ENCODE assay signal across 9 cellular contexts in the genomic region with DNA sequence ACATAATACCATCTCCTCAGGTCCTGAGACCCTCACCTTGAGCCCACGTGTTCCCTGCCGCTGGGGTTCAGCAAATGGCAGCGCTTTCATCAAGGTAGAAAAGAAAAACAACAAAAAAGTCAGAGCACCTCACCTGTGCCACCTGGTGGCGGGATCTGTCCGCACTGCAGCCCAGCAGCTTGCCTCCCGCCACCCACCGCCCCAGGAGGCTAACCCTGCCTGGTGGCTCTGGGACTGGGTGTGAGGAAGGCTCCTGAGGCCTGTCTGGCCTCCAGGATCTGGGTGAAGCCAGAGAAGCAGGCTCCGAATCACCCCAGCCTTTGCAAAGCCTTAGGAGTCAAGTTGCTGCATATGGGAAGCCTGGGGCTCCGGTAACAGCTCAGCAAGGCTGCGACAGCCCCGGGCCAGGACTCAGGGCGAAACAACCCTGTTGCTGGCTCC.
DNase-seq lines count a peak whose midpoint lies in the region; ATAC-seq and TF ChIP-seq lines count a peak whose summit lies in the region.
"Had no signal": no experiment of that assay in that cellular context is flagged by ENCODE, and none has a peak within 500 bp of the region (broad histone marks: within the 10 kb centered on the region; RNA-seq: fewer than 3 reads in every experiment).

No MANE protein-coding gene starts in this region.

- no peak overlapping the region for H3K4ac ChIP-seq in neuronal stem cell (ENCODE audit: low read length)

- peaks cover 0 to 9% of the 10 kb centered on the region in 2 donors for H3K9me3 ChIP-seq in neuronal stem cell (replicated peaks in 1 of 2; ENCODE audit: control insufficient read depth in 2 of 2, insufficient read depth in 1 of 2, low read depth in 1 of 2, low read length in 2 of 2)

- H2AFZ ChIP-seq in neuronal stem cell (ENCODE audit: low read length): no peak overlapping the region

- H3K14ac ChIP-seq in neuronal stem cell (ENCODE audit: low read length): no peak overlapping the region

- no peaks in the 10 kb centered on the region for H3K27me3 ChIP-seq in brain microvascular endothelial cell (replicated peaks)
- H3K27me3 ChIP-seq in neuronal stem cell (ENCODE audit: control insufficient read depth in 3 of 3, insufficient read depth in 3 of 3, low read depth in 1 of 3, low read length in 3 of 3): peaks cover 0 to 3% (median 0%) of the 10 kb centered on the region in 3 experiments

- no peaks in the 10 kb centered on the region for H3K79me1 ChIP-seq in neuronal stem cell (ENCODE audit: low read depth, low read length)

- no peaks in the 10 kb centered on the region for H3K4me1 ChIP-seq in neuronal stem cell (ENCODE audit: control insufficient read depth in 2 of 2, insufficient read depth in 1 of 2, low read depth in 1 of 2, low read length in 2 of 2)

- WGBS in neuronal stem cell (ENCODE audit: extremely low coverage in 2 of 2, insufficient read length in 2 of 2, insufficient replicate concordance in 1 of 2), 2 donors: no CpG with 5 or more reads among the region's 12 CpGs

- no peak overlapping the region for H3K9ac ChIP-seq in neuronal stem cell (ENCODE audit: low read depth, low read length, poor library complexity)

- TF ChIP-seq CTCF in brain microvascular endothelial cell (IDR thresholded peaks at IDR 0.05; ENCODE audit: low read depth, low read length, missing control alignments): peak; percentile 73

- H3K27ac ChIP-seq in brain microvascular endothelial cell: no peak overlapping the region
- no peak overlapping the region for H3K27ac ChIP-seq in neuronal stem cell (replicated peaks; ENCODE audit: low read length)

- no peak overlapping the region for H2AK5ac ChIP-seq in neuronal stem cell (ENCODE audit: low read depth, low read length)

- no peak overlapping the region for H3K4me2 ChIP-seq in neuronal stem cell (ENCODE audit: insufficient read depth, low read length, poor library complexity, severe bottlenecking)

- H3K18ac ChIP-seq in neuronal stem cell (ENCODE audit: low read length): peak overlapping the region; percentile 44

- no peak overlapping the region for H4K8ac ChIP-seq in neuronal stem cell (ENCODE audit: low read depth, low read length)

- in situ Hi-C loops in brain microvascular endothelial cell (cut with HindIII; ENCODE audit: low pct_ligation_motif_present, low sequenced_read_pairs): no loop called here

- peak; percentile 24 for DNase-seq in NCI-H345 (lab: John Stamatoyannopoulos, UW)
- no peak for DNase-seq in NCI-H345 treated with DMSO at 0.1 percent for 48 hours (lab: John Stamatoyannopoulos, UW; ENCODE audit: unreplicated experiment)
- DNase-seq in HuH-7.5 (ENCODE audit: low spot score): peak; percentile 69
- DNase-seq in brain microvascular endothelial cell: no peak
- peak; percentile 41 for DNase-seq in neuronal stem cell (ENCODE audit: low spot score)
- no peak for DNase-seq in left lobe of liver (ENCODE audit: low spot score)
- no peak for DNase-seq in effector CD4-positive, alpha-beta T cell
- DNase-seq in GF-D8 (lab: John Stamatoyannopoulos, UW): no peak
- DNase-seq: immature natural killer cell had no signal

- H2BK120ac ChIP-seq in neuronal stem cell (ENCODE audit: low read depth, low read length): no peak overlapping the region

- no peak overlapping the region for H2BK15ac ChIP-seq in neuronal stem cell (ENCODE audit: low read length)

- no peak overlapping the region for H4K91ac ChIP-seq in neuronal stem cell (ENCODE audit: low read depth, low read length, poor library complexity)

- no peak for ATAC-seq in left lobe of liver

- H2BK5ac ChIP-seq in neuronal stem cell (ENCODE audit: low read length): no peak overlapping the region

- H3K4me3 ChIP-seq in brain microvascular endothelial cell (ENCODE audit: low read depth, low read length) (no peak overlapping the region), neuronal stem cell (ENCODE audit: low read length in 2 of 2) (no peak overlapping the region)

- peak overlapping the region; percentile 23 for H3K23ac ChIP-seq in neuronal stem cell (ENCODE audit: low read depth, low read length, poor library complexity)

- H3K36me3 ChIP-seq in brain microvascular endothelial cell (replicated peaks) (no peaks in the 10 kb centered on the region), neuronal stem cell (replicated peaks in 1 of 2; ENCODE audit: control insufficient read depth in 2 of 2, insufficient read depth in 2 of 2, low read length in 2 of 2) (no peaks in the 10 kb centered on the region)

- no peak overlapping the region for H2BK12ac ChIP-seq in neuronal stem cell (ENCODE audit: low read length)

Comparison
In these comparisons a context has a peak if more than half of its experiments do, and no peak if none do; other contexts are left out.
1. DNase-seq: peak in NCI-H345 (single experiment), HuH-7.5 (single experiment) and neuronal stem cell (single experiment); none in NCI-H345 treated with DMSO at 0.1 percent for 48 hours (single experiment), brain microvascular endothelial cell (single experiment), left lobe of liver (single experiment), effector CD4-positive, alpha-beta T cell (single experiment) and GF-D8 (single experiment).